Comparison of ENCODE assay signal across 1 cellular context in the genomic region with DNA sequence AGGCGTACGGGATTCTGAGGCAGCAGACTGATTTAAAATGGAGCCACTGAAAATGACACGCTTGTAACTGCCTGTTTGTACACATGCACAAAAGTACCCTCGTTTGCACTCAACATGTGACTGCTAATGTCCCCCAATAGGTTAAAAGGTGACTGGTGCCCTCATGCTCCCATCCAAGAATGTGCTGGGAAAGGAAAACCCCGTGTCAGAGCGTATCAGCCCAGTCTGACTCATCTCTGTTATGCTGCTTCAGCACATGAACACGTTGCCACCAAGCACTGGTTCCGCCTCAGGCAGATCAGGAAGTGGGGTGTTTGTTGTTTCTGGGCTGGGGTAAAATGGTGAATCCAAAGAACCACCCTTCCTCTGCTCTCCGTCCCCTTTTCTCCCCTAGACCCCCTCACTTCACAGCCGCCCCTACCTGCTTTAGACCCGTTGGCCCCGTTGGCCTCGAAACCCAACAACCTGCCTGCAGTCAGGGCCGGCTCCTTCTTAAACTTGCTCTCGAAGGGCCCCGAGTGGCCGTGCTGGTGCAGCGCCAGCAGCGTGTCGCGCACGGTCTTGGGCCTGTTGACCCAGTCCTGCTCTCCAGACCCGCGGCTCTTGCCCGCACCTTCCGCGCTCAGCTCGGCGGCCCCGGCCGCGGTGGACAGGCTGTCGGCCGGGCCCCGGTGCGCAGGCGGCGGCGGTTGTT.
TF ChIP-seq lines count a peak whose summit lies in the region.

No MANE protein-coding gene starts in this region.

TF ChIP-seq in HepG2, 621 proteins besides CTCF, POLR2A, EP300 and RAD21 (continued from another document and continues in another):
- TF ChIP-seq ZBTB3 (CRISPR knock-in tag; IDR thresholded peaks at IDR 0.05; ENCODE audit: borderline replicate concordance, low read depth), result no peak; the same call in 1 of the 2 replicates
- TF ChIP-seq TBX2 (CRISPR knock-in tag; IDR thresholded peaks at IDR 0.05; ENCODE audit: borderline replicate concordance), result no peak
- TF ChIP-seq RFX1 (IDR thresholded peaks at IDR 0.05), result no peak
- TF ChIP-seq SMC3 (IDR thresholded peaks at IDR 0.05; ENCODE audit: low read length), result no peak
- TF ChIP-seq, protein P1, sequence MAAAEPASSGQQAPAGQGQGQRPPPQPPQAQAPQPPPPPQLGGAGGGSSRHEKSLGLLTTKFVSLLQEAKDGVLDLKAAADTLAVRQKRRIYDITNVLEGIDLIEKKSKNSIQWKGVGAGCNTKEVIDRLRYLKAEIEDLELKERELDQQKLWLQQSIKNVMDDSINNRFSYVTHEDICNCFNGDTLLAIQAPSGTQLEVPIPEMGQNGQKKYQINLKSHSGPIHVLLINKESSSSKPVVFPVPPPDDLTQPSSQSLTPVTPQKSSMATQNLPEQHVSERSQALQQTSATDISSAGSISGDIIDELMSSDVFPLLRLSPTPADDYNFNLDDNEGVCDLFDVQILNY (CRISPR knock-in tag; conservative IDR thresholded peaks at IDR 0.05), result no peak
- peak; percentile 77 for TF ChIP-seq FOXA3 (CRISPR knock-in tag; IDR thresholded peaks at IDR 0.05)
- peak; percentile 46; the same call in 1 of the 2 replicates for TF ChIP-seq ERF (CRISPR knock-in tag; IDR thresholded peaks at IDR 0.05)
- peak; percentile 24; the same call in 1 of the 2 replicates for TF ChIP-seq PHF8 (CRISPR knock-in tag; IDR thresholded peaks at IDR 0.05)
- no peak for TF ChIP-seq ZBTB8A (CRISPR knock-in tag; IDR thresholded peaks at IDR 0.05; ENCODE audit: borderline replicate concordance, low read depth)
- TF ChIP-seq, protein P2, sequence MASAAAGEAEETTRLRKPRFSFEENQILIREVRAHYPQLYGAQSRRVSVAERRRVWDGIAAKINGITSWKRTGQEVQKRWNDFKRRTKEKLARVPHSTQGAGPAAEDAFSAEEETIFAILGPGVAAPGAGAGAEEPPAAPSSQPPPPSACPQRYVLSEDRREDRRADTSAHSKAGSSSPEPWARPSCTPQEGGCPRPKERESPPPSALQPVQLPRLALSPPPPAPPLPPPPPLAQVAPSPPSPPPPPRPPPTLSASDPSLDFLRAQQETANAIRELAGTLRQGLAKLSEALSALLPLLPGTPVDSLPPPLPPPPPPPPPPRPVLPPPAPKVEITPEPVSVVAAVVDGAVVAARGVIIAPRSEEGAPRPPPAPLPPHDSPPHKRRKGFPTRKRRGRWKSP (CRISPR knock-in tag; IDR thresholded peaks at IDR 0.05), result peak; percentile 35; the same call in 1 of the 2 replicates
- 0 out of 2 replicates have a peak, but pooled peaks have one; percentile 40 for TF ChIP-seq SATB2 (CRISPR knock-in tag; IDR thresholded peaks at IDR 0.05)
- TF ChIP-seq HOXA3 (CRISPR knock-in tag; IDR thresholded peaks at IDR 0.05), result peak; percentile 46; the same call in 1 of the 2 replicates
- no peak for TF ChIP-seq TRIM22 (IDR thresholded peaks at IDR 0.05)
- peak; percentile 95; the same call in 2 of the 3 replicates for TF ChIP-seq MXI1 (IDR thresholded peaks at IDR 0.05; ENCODE audit: borderline replicate concordance, low read depth, low read length)
- peak; percentile 76 for TF ChIP-seq BCL6 (CRISPR knock-in tag; IDR thresholded peaks at IDR 0.05)
- TF ChIP-seq, protein P3, sequence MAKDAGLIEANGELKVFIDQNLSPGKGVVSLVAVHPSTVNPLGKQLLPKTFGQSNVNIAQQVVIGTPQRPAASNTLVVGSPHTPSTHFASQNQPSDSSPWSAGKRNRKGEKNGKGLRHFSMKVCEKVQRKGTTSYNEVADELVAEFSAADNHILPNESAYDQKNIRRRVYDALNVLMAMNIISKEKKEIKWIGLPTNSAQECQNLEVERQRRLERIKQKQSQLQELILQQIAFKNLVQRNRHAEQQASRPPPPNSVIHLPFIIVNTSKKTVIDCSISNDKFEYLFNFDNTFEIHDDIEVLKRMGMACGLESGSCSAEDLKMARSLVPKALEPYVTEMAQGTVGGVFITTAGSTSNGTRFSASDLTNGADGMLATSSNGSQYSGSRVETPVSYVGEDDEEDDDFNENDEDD (CRISPR knock-in tag; IDR thresholded peaks at IDR 0.05; ENCODE audit: borderline replicate concordance), result peak; percentile 58; the same call in 1 of the 2 replicates
- TF ChIP-seq, protein P4, sequence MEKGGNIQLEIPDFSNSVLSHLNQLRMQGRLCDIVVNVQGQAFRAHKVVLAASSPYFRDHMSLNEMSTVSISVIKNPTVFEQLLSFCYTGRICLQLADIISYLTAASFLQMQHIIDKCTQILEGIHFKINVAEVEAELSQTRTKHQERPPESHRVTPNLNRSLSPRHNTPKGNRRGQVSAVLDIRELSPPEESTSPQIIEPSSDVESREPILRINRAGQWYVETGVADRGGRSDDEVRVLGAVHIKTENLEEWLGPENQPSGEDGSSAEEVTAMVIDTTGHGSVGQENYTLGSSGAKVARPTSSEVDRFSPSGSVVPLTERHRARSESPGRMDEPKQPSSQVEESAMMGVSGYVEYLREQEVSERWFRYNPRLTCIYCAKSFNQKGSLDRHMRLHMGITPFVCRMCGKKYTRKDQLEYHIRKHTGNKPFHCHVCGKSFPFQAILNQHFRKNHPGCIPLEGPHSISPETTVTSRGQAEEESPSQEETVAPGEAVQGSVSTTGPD (CRISPR knock-in tag; IDR thresholded peaks at IDR 0.05), result no peak
- TF ChIP-seq ZNF282 (IDR thresholded peaks at IDR 0.05; ENCODE audit: partially characterized antibody), result no peak
- 0 out of 2 replicates have a peak, but pooled peaks have one; percentile 53 for TF ChIP-seq FOXC1 (CRISPR knock-in tag; IDR thresholded peaks at IDR 0.05; ENCODE audit: borderline replicate concordance)
- no peak for TF ChIP-seq ZMYM4 (CRISPR knock-in tag; IDR thresholded peaks at IDR 0.05)
- TF ChIP-seq TSC22D2 (CRISPR knock-in tag; IDR thresholded peaks at IDR 0.05; ENCODE audit: borderline replicate concordance), result no peak
- TF ChIP-seq, protein P5, sequence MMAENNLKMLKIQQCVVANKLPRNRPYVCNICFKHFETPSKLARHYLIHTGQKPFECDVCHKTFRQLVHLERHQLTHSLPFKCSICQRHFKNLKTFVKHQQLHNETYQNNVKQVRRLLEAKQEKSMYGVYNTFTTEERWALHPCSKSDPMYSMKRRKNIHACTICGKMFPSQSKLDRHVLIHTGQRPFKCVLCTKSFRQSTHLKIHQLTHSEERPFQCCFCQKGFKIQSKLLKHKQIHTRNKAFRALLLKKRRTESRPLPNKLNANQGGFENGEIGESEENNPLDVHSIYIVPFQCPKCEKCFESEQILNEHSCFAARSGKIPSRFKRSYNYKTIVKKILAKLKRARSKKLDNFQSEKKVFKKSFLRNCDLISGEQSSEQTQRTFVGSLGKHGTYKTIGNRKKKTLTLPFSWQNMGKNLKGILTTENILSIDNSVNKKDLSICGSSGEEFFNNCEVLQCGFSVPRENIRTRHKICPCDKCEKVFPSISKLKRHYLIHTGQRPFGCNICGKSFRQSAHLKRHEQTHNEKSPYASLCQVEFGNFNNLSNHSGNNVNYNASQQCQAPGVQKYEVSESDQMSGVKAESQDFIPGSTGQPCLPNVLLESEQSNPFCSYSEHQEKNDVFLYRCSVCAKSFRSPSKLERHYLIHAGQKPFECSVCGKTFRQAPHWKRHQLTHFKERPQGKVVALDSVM (CRISPR knock-in tag; IDR thresholded peaks at IDR 0.05), result no peak
- TF ChIP-seq PAX8 (CRISPR knock-in tag; IDR thresholded peaks at IDR 0.05; ENCODE audit: borderline replicate concordance), result no peak
- no peak for TF ChIP-seq CENPT (CRISPR knock-in tag; IDR thresholded peaks at IDR 0.05; ENCODE audit: low read depth)
- TF ChIP-seq ZNF557 (CRISPR knock-in tag; IDR thresholded peaks at IDR 0.05), result no peak
- no peak for TF ChIP-seq ZNF546 (CRISPR knock-in tag; conservative IDR thresholded peaks at IDR 0.05)
- TF ChIP-seq ZNF317 (CRISPR knock-in tag; IDR thresholded peaks at IDR 0.05), result no peak
- TF ChIP-seq ZNF598 (CRISPR knock-in tag; IDR thresholded peaks at IDR 0.05; ENCODE audit: borderline replicate concordance), result no peak
- peak; percentile 26 for TF ChIP-seq DBP (CRISPR knock-in tag; IDR thresholded peaks at IDR 0.05; ENCODE audit: not compliant biosample characterization)
- TF ChIP-seq, protein P6, sequence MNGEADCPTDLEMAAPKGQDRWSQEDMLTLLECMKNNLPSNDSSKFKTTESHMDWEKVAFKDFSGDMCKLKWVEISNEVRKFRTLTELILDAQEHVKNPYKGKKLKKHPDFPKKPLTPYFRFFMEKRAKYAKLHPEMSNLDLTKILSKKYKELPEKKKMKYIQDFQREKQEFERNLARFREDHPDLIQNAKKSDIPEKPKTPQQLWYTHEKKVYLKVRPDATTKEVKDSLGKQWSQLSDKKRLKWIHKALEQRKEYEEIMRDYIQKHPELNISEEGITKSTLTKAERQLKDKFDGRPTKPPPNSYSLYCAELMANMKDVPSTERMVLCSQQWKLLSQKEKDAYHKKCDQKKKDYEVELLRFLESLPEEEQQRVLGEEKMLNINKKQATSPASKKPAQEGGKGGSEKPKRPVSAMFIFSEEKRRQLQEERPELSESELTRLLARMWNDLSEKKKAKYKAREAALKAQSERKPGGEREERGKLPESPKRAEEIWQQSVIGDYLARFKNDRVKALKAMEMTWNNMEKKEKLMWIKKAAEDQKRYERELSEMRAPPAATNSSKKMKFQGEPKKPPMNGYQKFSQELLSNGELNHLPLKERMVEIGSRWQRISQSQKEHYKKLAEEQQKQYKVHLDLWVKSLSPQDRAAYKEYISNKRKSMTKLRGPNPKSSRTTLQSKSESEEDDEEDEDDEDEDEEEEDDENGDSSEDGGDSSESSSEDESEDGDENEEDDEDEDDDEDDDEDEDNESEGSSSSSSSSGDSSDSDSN (CRISPR knock-in tag; IDR thresholded peaks at IDR 0.05), result peak; percentile 87
- no peak for TF ChIP-seq PHF5A (CRISPR knock-in tag; IDR thresholded peaks at IDR 0.05; ENCODE audit: low read depth, unreplicated experiment)
- no peak for TF ChIP-seq GFI1 (CRISPR knock-in tag; IDR thresholded peaks at IDR 0.05; ENCODE audit: borderline replicate concordance)
- no peak for TF ChIP-seq THYN1 (CRISPR knock-in tag; IDR thresholded peaks at IDR 0.05; ENCODE audit: borderline replicate concordance, low read depth)
- no peak for TF ChIP-seq ZNF383 (CRISPR knock-in tag; IDR thresholded peaks at IDR 0.05; ENCODE audit: borderline replicate concordance)
- TF ChIP-seq FOXP1 (IDR thresholded peaks at IDR 0.05), result no peak
- peak; percentile 65 for TF ChIP-seq FOXP1 (CRISPR knock-in tag; IDR thresholded peaks at IDR 0.05)
- TF ChIP-seq, protein P7, sequence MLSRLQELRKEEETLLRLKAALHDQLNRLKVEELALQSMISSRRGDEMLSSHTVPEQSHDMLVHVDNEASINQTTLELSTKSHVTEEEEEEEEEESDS (CRISPR knock-in tag; IDR thresholded peaks at IDR 0.05; ENCODE audit: borderline replicate concordance), result no peak
- 0 out of 2 replicates have a peak, but pooled peaks have one; percentile 29 for TF ChIP-seq ISX (CRISPR knock-in tag; conservative IDR thresholded peaks at IDR 0.05)
- TF ChIP-seq KDM6A (CRISPR knock-in tag; IDR thresholded peaks at IDR 0.05; ENCODE audit: low read depth), result no peak
- TF ChIP-seq ZNF850 (CRISPR knock-in tag; conservative IDR thresholded peaks at IDR 0.05), result no peak
- TF ChIP-seq RNF2 (conservative IDR thresholded peaks at IDR 0.05; ENCODE audit: low read depth), result peak; percentile 77
- TF ChIP-seq, protein P8, sequence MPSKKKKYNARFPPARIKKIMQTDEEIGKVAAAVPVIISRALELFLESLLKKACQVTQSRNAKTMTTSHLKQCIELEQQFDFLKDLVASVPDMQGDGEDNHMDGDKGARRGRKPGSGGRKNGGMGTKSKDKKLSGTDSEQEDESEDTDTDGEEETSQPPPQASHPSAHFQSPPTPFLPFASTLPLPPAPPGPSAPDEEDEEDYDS (CRISPR knock-in tag; IDR thresholded peaks at IDR 0.05), result peak; percentile 79
- TF ChIP-seq ARNT (IDR thresholded peaks at IDR 0.05), result no peak
- no peak for TF ChIP-seq JARID2 (CRISPR knock-in tag; IDR thresholded peaks at IDR 0.05; ENCODE audit: insufficient replicate concordance)
- TF ChIP-seq RFX5 (IDR thresholded peaks at IDR 0.05; ENCODE audit: low read depth, low read length), result peak; percentile 59; the same call in 1 of the 2 replicates
- peak; percentile 39 for TF ChIP-seq ATF2 (CRISPR knock-in tag; IDR thresholded peaks at IDR 0.05)
- TF ChIP-seq ZNF781 (CRISPR knock-in tag; IDR thresholded peaks at IDR 0.05; ENCODE audit: borderline replicate concordance, not compliant biosample characterization), result peak; percentile 62
- peak; percentile 68; the same call in 1 of the 2 replicates for TF ChIP-seq HES4 (CRISPR knock-in tag; IDR thresholded peaks at IDR 0.05; ENCODE audit: borderline replicate concordance)
- TF ChIP-seq ZNF280B (CRISPR knock-in tag; IDR thresholded peaks at IDR 0.05; ENCODE audit: borderline replicate concordance), result peak; percentile 50; the same call in 1 of the 2 replicates
- peak; percentile 37 for TF ChIP-seq NKX3-1 (CRISPR knock-in tag; IDR thresholded peaks at IDR 0.05)
